8 cellular contexts compared by ENCODE assay signal in genomic region chr19:53103141-53103902, GRCh38. TPM values are rescaled to one million over a fixed set of nuclear protein-coding genes. Genes with fewer than 3 reads are reported as not detected.
DNase-seq lines count a peak whose midpoint lies in the region; ATAC-seq, FAIRE-seq and TF ChIP-seq lines count a peak whose summit lies in the region.

Gene ZNF160, minus strand, starts transcription at chr19:53103422. Its CDS starts 17,146 bp downstream, at chr19:53086276.

- H3K27me3 ChIP-seq in pancreas (no peaks in the 10 kb centered on the region), tibial artery (no peaks in the 10 kb centered on the region)

- FAIRE-seq in pancreas (lab: Jason Lieb, UNC): no peak

- ATAC-seq in HG02623 (IDR thresholded peaks at IDR 0.05; ENCODE audit: unreplicated experiment) (peak; percentile 93), Right ventricle myocardium superior (ENCODE audit: poor library complexity) (peak; percentile 99), pancreas (peak; percentile 95 to 99 (median 98))
- ATAC-seq in activated naive CD8-positive, alpha-beta T cell treated with anti-CD3 and anti-CD28 coated beads, Interleukin-2, amount 50 U/mL, for 24 hours: peak; percentile 98

- intact Hi-C loops in Right ventricle myocardium superior (cut with DNase I) (no loop called here), pancreas (cut with DNase I) (no loop called here), tibial artery (cut with DNase I; ENCODE audit: low total_unique reads) (loop anchor here (10.0 kb wide), 2 partner anchors 51 to 159 kb away; partner anchors contain the start of gene ZNF347)

- peak within 1 kb of the TSS; percentile 90 for H3K27ac Mint-ChIP-seq in activated naive CD8-positive, alpha-beta T cell treated with anti-CD3 and anti-CD28 coated beads, Interleukin-2, amount 50 U/mL, for 24 hours

- 1 to 2% methylated on average over 56 to 60 of the region's 60 CpGs for WGBS in pancreas, 2 donors

- H3K9me3 ChIP-seq in pancreas: no peaks in the 10 kb centered on the region
- no peaks in the 10 kb centered on the region for H3K9me3 ChIP-seq in tibial artery

- peaks cover 21% of the 10 kb centered on the region for H3K4me1 Mint-ChIP-seq in activated naive CD8-positive, alpha-beta T cell treated with anti-CD3 and anti-CD28 coated beads, Interleukin-2, amount 50 U/mL, for 24 hours

- H3K27ac ChIP-seq in pancreas (peak within 1 kb of the TSS; percentile 69 to 95 (median 78)), tibial artery (peak within 1 kb of the TSS; percentile 84 to 100)

- H3K36me3 Mint-ChIP-seq in activated naive CD8-positive, alpha-beta T cell treated with anti-CD3 and anti-CD28 coated beads, Interleukin-2, amount 50 U/mL, for 24 hours (ENCODE audit: low read depth): peaks cover 35% of the 10 kb centered on the region

- no peak for TF ChIP-seq CTCF in GM10266 (IDR thresholded peaks at IDR 0.05; ENCODE audit: control insufficient read depth, insufficient read depth, low read depth, missing control alignments)
- TF ChIP-seq CTCF in pancreas (IDR thresholded peaks at IDR 0.05): no peak
- no peak for TF ChIP-seq CTCF in tibial artery (IDR thresholded peaks at IDR 0.05)

- peak within 1 kb of the TSS; percentile 90 for H3K4me3 Mint-ChIP-seq in activated naive CD8-positive, alpha-beta T cell treated with anti-CD3 and anti-CD28 coated beads, Interleukin-2, amount 50 U/mL, for 24 hours

- H3K9me3 Mint-ChIP-seq in activated naive CD8-positive, alpha-beta T cell treated with anti-CD3 and anti-CD28 coated beads, Interleukin-2, amount 50 U/mL, for 24 hours: peaks cover 20% of the 10 kb centered on the region

- H3K36me3 ChIP-seq in pancreas: peaks cover 0 to 4% (median 0%) of the 10 kb centered on the region in 3 donors
- peaks cover 4 to 20% (median 6%) of the 10 kb centered on the region in 3 donors for H3K36me3 ChIP-seq in tibial artery

- H3K27me3 Mint-ChIP-seq in activated naive CD8-positive, alpha-beta T cell treated with anti-CD3 and anti-CD28 coated beads, Interleukin-2, amount 50 U/mL, for 24 hours: no peaks in the 10 kb centered on the region

- H3K4me3 ChIP-seq in pancreas: peak within 1 kb of the TSS; percentile 59 to 84 (median 66)
- peak within 1 kb of the TSS; percentile 67 to 99 for H3K4me3 ChIP-seq in tibial artery

- H3K4me1 ChIP-seq in pancreas (peaks cover 5 to 14% (median 6%) of the 10 kb centered on the region in 3 donors), tibial artery (peaks cover 0 to 27% (median 16%) of the 10 kb centered on the region in 4 donors)

- DNase-seq in GM10266 (ENCODE audit: extremely low spot score) (peak; percentile 99), NCI-H128 (lab: John Stamatoyannopoulos, UW; ENCODE audit: unreplicated experiment) (peak; percentile 95), SW480 (ENCODE audit: low spot score) (peak; percentile 94), Right ventricle myocardium superior (peak; percentile 99), pancreas (peak; percentile 97 to 99 (median 98)), tibial artery (peak; percentile 98 to 100)
- DNase-seq in activated naive CD8-positive, alpha-beta T cell treated with anti-CD3 and anti-CD28 coated beads, Interleukin-2, amount 50 U/mL, for 24 hours: peak; percentile 99

RNA-seq across cellular contexts. Expression of gene ZNF160, which starts in this region (rescaled TPM):
- 15.7 TPM for total RNA-seq in Right ventricle myocardium superior
- total RNA-seq in pancreas: 10 to 100 TPM in 4 of 6 donors, 1 to 10 TPM in 2; 6.4 to 18.7 (median 12.5) TPM
- 10 to 100 TPM; 14.6 to 21.4 TPM for polyA plus RNA-seq in pancreas

Comparison
In these comparisons a context has a peak if more than half of its experiments do, and no peak if none do; other contexts are left out.
1. Peak in every context shown above with its lines: DNase-seq, ATAC-seq, H3K4me3 ChIP-seq and H3K27ac ChIP-seq.